ENCODE assay signal across 8 cellular contexts in genomic region chr1:14924012-14924452, GRCh38.
DNase-seq lines count a peak whose midpoint lies in the region; FAIRE-seq and TF ChIP-seq lines count a peak whose summit lies in the region.
"Had no signal": no experiment of that assay in that cellular context is flagged by ENCODE, and none has a peak within 500 bp of the region (broad histone marks: within the 10 kb centered on the region; RNA-seq: fewer than 3 reads in every experiment).

No MANE protein-coding gene starts in this region.

- H3K27ac Mint-ChIP-seq in neural crest cell (ENCODE audit: unreplicated experiment) = no peak overlapping the region

- H3K9me3 ChIP-seq in effector memory CD4-positive, alpha-beta T cell (ENCODE audit: control insufficient read depth, low read length) = no peaks in the 10 kb centered on the region

- H3K27me3 Mint-ChIP-seq in neural crest cell (ENCODE audit: low read depth) = peaks cover 57% of the 10 kb centered on the region

- TF ChIP-seq CTCF in fibroblast of the aortic adventitia (IDR thresholded peaks at IDR 0.05; ENCODE audit: insufficient read depth, low read length) (no peak), neural crest cell (conservative IDR thresholded peaks at IDR 0.05) (no peak)

- H3K36me3 Mint-ChIP-seq in neural crest cell (ENCODE audit: low read depth) = no peaks in the 10 kb centered on the region

- H3K4me1 ChIP-seq in effector memory CD4-positive, alpha-beta T cell (ENCODE audit: control insufficient read depth, insufficient read depth, low read length, poor library complexity, severe bottlenecking) = peaks cover 6% of the 10 kb centered on the region

- no peaks in the 10 kb centered on the region for H3K9me3 Mint-ChIP-seq in neural crest cell

- H3K27me3 ChIP-seq in effector memory CD4-positive, alpha-beta T cell (replicated peaks; ENCODE audit: control insufficient read depth, insufficient read depth, low read length, poor library complexity, severe bottlenecking) = peaks cover 16% of the 10 kb centered on the region

- no peak for TF ChIP-seq POLR2A in GM12892 (IDR thresholded peaks at IDR 0.05; ENCODE audit: low read depth, low read length)

- peak; percentile 76 for DNase-seq in GM12892 (ENCODE audit: insufficient read length)
- peak; percentile 35 for DNase-seq in NCI-H2171 treated with DMSO at 0.1 percent for 48 hours (lab: John Stamatoyannopoulos, UW)
- DNase-seq in activated T-cell treated with anti-CD3 and anti-CD28 coated beads, Interleukin-2, amount 50 U/mL, for 48 hours = peak; percentile 26 to 48
- peak; percentile 68 for DNase-seq in fibroblast of the aortic adventitia (ENCODE audit: low read depth)
- peak; percentile 32 for DNase-seq in neural crest cell (ENCODE audit: low read depth, low spot score)
- DNase-seq in OCI-M1 (lab: John Stamatoyannopoulos, UW) = no peak
- DNase-seq in effector memory CD4-positive, alpha-beta T cell = no peak

- FAIRE-seq in GM12892 (lab: Jason Lieb, UNC) = no peak
- FAIRE-seq: TTC549 had no signal

- H3K27ac ChIP-seq in effector memory CD4-positive, alpha-beta T cell (ENCODE audit: insufficient read depth, low read length, poor library complexity, severe bottlenecking) = no peak overlapping the region

- H3K4me3 ChIP-seq in fibroblast of the aortic adventitia (ENCODE audit: low read depth, low read length) = peak overlapping the region; percentile 72
- no peak overlapping the region for H3K4me3 ChIP-seq in effector memory CD4-positive, alpha-beta T cell (ENCODE audit: insufficient read depth, low read depth, low read length, poor library complexity, severe bottlenecking)

- H3K36me3 ChIP-seq in effector memory CD4-positive, alpha-beta T cell (ENCODE audit: control insufficient read depth, insufficient read depth, low read length) = no peaks in the 10 kb centered on the region

- H3K4me1 Mint-ChIP-seq in neural crest cell = peaks cover 12% of the 10 kb centered on the region

- no peak overlapping the region for H3K4me3 Mint-ChIP-seq in neural crest cell

Comparison
In these comparisons a context has a peak if more than half of its experiments do, and no peak if none do; other contexts are left out.
1. DNase-seq: peak in GM12892 (single experiment), NCI-H2171 treated with DMSO at 0.1 percent for 48 hours (single experiment), activated T-cell treated with anti-CD3 and anti-CD28 coated beads, Interleukin-2, amount 50 U/mL, for 48 hours (2 of 2), fibroblast of the aortic adventitia (single experiment) and neural crest cell (single experiment); none in OCI-M1 (single experiment) and effector memory CD4-positive, alpha-beta T cell (0 of 3).